ENCODE assay signal across 8 cellular contexts in the genomic region with DNA sequence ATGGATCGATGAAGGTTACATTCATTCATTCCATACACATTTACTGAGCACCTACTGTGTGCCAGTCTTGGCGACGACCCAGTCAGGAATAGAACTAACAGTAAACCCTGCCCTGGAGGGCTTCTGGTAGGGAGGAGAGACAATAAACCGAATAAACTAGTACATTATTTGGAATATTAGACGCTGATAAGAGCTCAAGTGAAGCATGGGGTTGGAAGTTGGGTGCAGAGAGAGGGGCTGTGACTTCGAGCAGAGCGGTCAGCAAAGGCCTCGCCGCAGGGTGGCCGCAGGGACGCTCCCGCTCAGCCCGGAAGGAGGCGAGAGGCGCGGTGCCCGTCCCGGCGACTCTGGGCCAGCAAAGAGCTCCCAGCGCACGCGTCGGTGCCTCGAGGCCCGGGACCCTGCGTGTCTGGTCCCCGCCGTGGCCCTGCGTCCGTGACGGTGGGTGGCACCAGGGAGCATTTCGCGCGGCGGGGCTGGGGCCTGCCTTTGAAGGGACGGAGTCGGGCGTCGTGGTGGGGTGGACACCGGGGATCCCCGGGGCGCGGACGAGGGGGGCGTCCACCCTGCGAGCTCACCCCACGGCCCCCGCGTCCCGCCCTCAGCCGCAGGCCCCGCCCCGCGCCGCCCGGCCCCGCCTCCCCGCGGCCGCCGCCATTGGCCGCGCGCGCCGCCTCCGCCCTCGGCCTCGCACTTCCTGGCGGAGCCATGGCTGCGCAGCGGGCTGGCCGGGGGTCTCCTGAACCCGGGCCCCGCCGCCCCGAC. TPM values are rescaled to one million over a fixed set of nuclear protein-coding genes. Genes with fewer than 3 reads are reported as not detected.
DNase-seq lines count a peak whose midpoint lies in the region; ATAC-seq and TF ChIP-seq lines count a peak whose summit lies in the region.

A gene (plus strand): TSS at position 682 of the 765 bp plus-strand sequence. CDS start 2,357 bp downstream, outside the sequence.

- H3K36me3 Mint-ChIP-seq in activated CD4-positive, alpha-beta T cell treated with anti-CD3 and anti-CD28 coated beads, Interleukin-2, amount 10 ng/mL, durations not matched to agents 24 days and 14 days (ENCODE audit: low read depth) = peaks cover 31% of the 10 kb centered on the region
- peaks cover 38% of the 10 kb centered on the region for H3K36me3 Mint-ChIP-seq in dendritic cell treated with granulocyte-macrophage colony-stimulating factor and Interleukin-4, amounts not matched to agents 40 ng/mL and 50 ng/mL, for 4 days (ENCODE audit: low read depth)

- H3K9me3 ChIP-seq in liver (ENCODE audit: control insufficient read depth in 4 of 4, low read length in 3 of 4) = no peaks in the 10 kb centered on the region

- H3K27ac Mint-ChIP-seq in activated CD4-positive, alpha-beta T cell treated with anti-CD3 and anti-CD28 coated beads, Interleukin-2, amount 10 ng/mL, durations not matched to agents 24 days and 14 days = peak within 1 kb of the TSS; percentile 83
- peak within 1 kb of the TSS; percentile 92 for H3K27ac Mint-ChIP-seq in dendritic cell treated with granulocyte-macrophage colony-stimulating factor and Interleukin-4, amounts not matched to agents 40 ng/mL and 50 ng/mL, for 4 days

- H3K4me3 Mint-ChIP-seq in activated CD4-positive, alpha-beta T cell treated with anti-CD3 and anti-CD28 coated beads, Interleukin-2, amount 10 ng/mL, durations not matched to agents 24 days and 14 days = peak within 1 kb of the TSS; percentile 86
- H3K4me3 Mint-ChIP-seq in dendritic cell treated with granulocyte-macrophage colony-stimulating factor and Interleukin-4, amounts not matched to agents 40 ng/mL and 50 ng/mL, for 4 days = peak within 1 kb of the TSS; percentile 84

- TF ChIP-seq CTCF in KMS-11 (conservative IDR thresholded peaks at IDR 0.05; ENCODE audit: low read depth, low read length) (no peak), liver (IDR thresholded peaks at IDR 0.05; ENCODE audit: low read depth, low read length, missing input control) (no peak)

- peak within 1 kb of the TSS; percentile 30; the same call in 1 of the 2 replicates for H3K9ac ChIP-seq in KMS-11
- peak within 1 kb of the TSS; percentile 2 to 84 for H3K9ac ChIP-seq in liver (ENCODE audit: low read depth in 1 of 2, low read length in 2 of 2)

- H3K79me2 ChIP-seq in KMS-11 (ENCODE audit: insufficient read depth, low read depth) = no peaks in the 10 kb centered on the region

- intact Hi-C loops in activated CD4-positive, alpha-beta T cell treated with anti-CD3 and anti-CD28 coated beads, Interleukin-2, amount 10 ng/mL, durations not matched to agents 24 days and 14 days (cut with micrococcal nuclease) = no loop called here
- intact Hi-C loops in dendritic cell treated with granulocyte-macrophage colony-stimulating factor and Interleukin-4, amounts not matched to agents 40 ng/mL and 50 ng/mL, for 4 days (cut with micrococcal nuclease) = no loop called here

- DNase-seq in GM03348 (ENCODE audit: low spot score) = peak; percentile 97
- DNase-seq in activated CD4-positive, alpha-beta T cell treated with anti-CD3 and anti-CD28 coated beads, Interleukin-2, amount 10 ng/mL, durations not matched to agents 24 days and 14 days = peak; percentile 95
- peak; percentile 66 to 75 for DNase-seq in stimulated activated CD4-positive, alpha-beta T cell treated with anti-CD3 and anti-CD28 coated beads, Interleukin-4, amount 100 ng/mL, for 4 hours
- no peak for DNase-seq in cerebellar nuclear complex (lab: John Stamatoyannopoulos, UW)

- H3K4me1 ChIP-seq in KMS-11 (ENCODE audit: low read depth, poor library complexity, severe bottlenecking) (peaks cover 11% of the 10 kb centered on the region), liver (ENCODE audit: control insufficient read depth in 4 of 4, insufficient read depth in 4 of 4, low read length in 3 of 4) (peaks cover 2 to 21% (median 11%) of the 10 kb centered on the region in 4 donors)

- H3K4me1 Mint-ChIP-seq in activated CD4-positive, alpha-beta T cell treated with anti-CD3 and anti-CD28 coated beads, Interleukin-2, amount 10 ng/mL, durations not matched to agents 24 days and 14 days = peaks cover 38% of the 10 kb centered on the region
- peaks cover 61% of the 10 kb centered on the region for H3K4me1 Mint-ChIP-seq in dendritic cell treated with granulocyte-macrophage colony-stimulating factor and Interleukin-4, amounts not matched to agents 40 ng/mL and 50 ng/mL, for 4 days (ENCODE audit: low read depth)

- H3K27ac ChIP-seq in KMS-11 (no peak within 1 kb of the TSS), liver (ENCODE audit: low read depth in 1 of 2, low read length in 2 of 2) (peak within 1 kb of the TSS; percentile 78 to 83)

- H3K4me3 ChIP-seq in KMS-11 (IDR thresholded peaks at IDR 0.05; ENCODE audit: insufficient read depth, low read depth, low read length) (no peak within 1 kb of the TSS), liver (ENCODE audit: low read depth in 1 of 3, low read length in 3 of 3) (peak within 1 kb of the TSS; percentile 77 to 85 (median 84))

- peaks cover 3% of the 10 kb centered on the region; the same call in 1 of the 2 replicates for H3K27me3 ChIP-seq in KMS-11 (ENCODE audit: insufficient read depth, low read depth)
- H3K27me3 ChIP-seq in liver (ENCODE audit: control insufficient read depth in 4 of 4, insufficient read depth in 4 of 4, low read length in 3 of 4) = no peaks in the 10 kb centered on the region

- peak; percentile 79 for ATAC-seq in GM21529 (IDR thresholded peaks at IDR 0.05; ENCODE audit: unreplicated experiment)

- TF ChIP-seq RAD21 in liver (IDR thresholded peaks at IDR 0.05) = no peak

- 9% methylated on average over 77 of the region's 77 CpGs for WGBS in liver

- peak within 1 kb of the TSS; percentile 79 for H2AFZ ChIP-seq in KMS-11 (ENCODE audit: low read depth)

- H4K20me1 ChIP-seq in KMS-11 (ENCODE audit: insufficient read depth) = no peaks in the 10 kb centered on the region

- H3K36me3 ChIP-seq in KMS-11 (ENCODE audit: insufficient read depth) (no peaks in the 10 kb centered on the region), liver (ENCODE audit: control insufficient read depth in 4 of 4, insufficient read depth in 3 of 4, low read depth in 1 of 4, low read length in 3 of 4) (peaks cover 3 to 18% (median 14%) of the 10 kb centered on the region in 4 donors)

- peaks cover 22% of the 10 kb centered on the region for H3K27me3 Mint-ChIP-seq in activated CD4-positive, alpha-beta T cell treated with anti-CD3 and anti-CD28 coated beads, Interleukin-2, amount 10 ng/mL, durations not matched to agents 24 days and 14 days
- peaks cover 2% of the 10 kb centered on the region for H3K27me3 Mint-ChIP-seq in dendritic cell treated with granulocyte-macrophage colony-stimulating factor and Interleukin-4, amounts not matched to agents 40 ng/mL and 50 ng/mL, for 4 days

- H3K9me3 Mint-ChIP-seq in activated CD4-positive, alpha-beta T cell treated with anti-CD3 and anti-CD28 coated beads, Interleukin-2, amount 10 ng/mL, durations not matched to agents 24 days and 14 days = no peaks in the 10 kb centered on the region
- H3K9me3 Mint-ChIP-seq in dendritic cell treated with granulocyte-macrophage colony-stimulating factor and Interleukin-4, amounts not matched to agents 40 ng/mL and 50 ng/mL, for 4 days = no peaks in the 10 kb centered on the region

- peak within 1 kb of the TSS; percentile 92 for H3K4me2 ChIP-seq in KMS-11

TF ChIP-seq in liver, 16 proteins besides CTCF, POLR2A, EP300 and RAD21:
- TF ChIP-seq RXRA (IDR thresholded peaks at IDR 0.05) (no peak), FOXA2 (IDR thresholded peaks at IDR 0.05) (no peak), HNF4G (IDR thresholded peaks at IDR 0.05) (no peak)

RNA-seq across cellular contexts. Expression of the gene that starts here (rescaled TPM):
- 36.7 and 36.9 TPM in 2 replicates for total RNA-seq in activated CD4-positive, alpha-beta T cell treated with anti-CD3 and anti-CD28 coated beads, Interleukin-2, amount 10 ng/mL, durations not matched to agents 24 days and 14 days
- 10 to 100 TPM; 20.9 to 53.6 TPM for total RNA-seq in liver
- polyA plus RNA-seq in liver = 10 to 100 TPM; 11.5 to 12.9 TPM

Comparison
In these comparisons a context has a peak if more than half of its experiments do, and no peak if none do; other contexts are left out.
1. DNase-seq: peak in GM03348 (single experiment), activated CD4-positive, alpha-beta T cell treated with anti-CD3 and anti-CD28 coated beads, Interleukin-2, amount 10 ng/mL, durations not matched to agents 24 days and 14 days (single experiment) and stimulated activated CD4-positive, alpha-beta T cell treated with anti-CD3 and anti-CD28 coated beads, Interleukin-4, amount 100 ng/mL, for 4 hours (2 of 2); none in cerebellar nuclear complex (0 of 2).